2 cellular contexts compared by ENCODE assay signal in genomic region chr16:18792836-18793433, GRCh38.
TF ChIP-seq lines count a peak whose summit lies in the region.

No MANE protein-coding gene starts in this region.

TF ChIP-seq in endothelial cell of umbilical vein, 7 proteins besides CTCF, POLR2A, EP300 and RAD21:
- TF ChIP-seq JUN (IDR thresholded peaks at IDR 0.05; ENCODE audit: borderline replicate concordance, insufficient read depth, insufficient read length, low read depth) (no peak), FOS (IDR thresholded peaks at IDR 0.05; ENCODE audit: borderline replicate concordance, insufficient read depth, low read length) (peak; percentile 40)

TF ChIP-seq in SK-N-SH, 30 proteins besides CTCF, POLR2A, EP300 and RAD21:
- no peak for TF ChIP-seq TEAD4 (IDR thresholded peaks at IDR 0.05; ENCODE audit: borderline replicate concordance, insufficient read depth)
